ENCODE assay signal across 16 cellular contexts in the genomic region with DNA sequence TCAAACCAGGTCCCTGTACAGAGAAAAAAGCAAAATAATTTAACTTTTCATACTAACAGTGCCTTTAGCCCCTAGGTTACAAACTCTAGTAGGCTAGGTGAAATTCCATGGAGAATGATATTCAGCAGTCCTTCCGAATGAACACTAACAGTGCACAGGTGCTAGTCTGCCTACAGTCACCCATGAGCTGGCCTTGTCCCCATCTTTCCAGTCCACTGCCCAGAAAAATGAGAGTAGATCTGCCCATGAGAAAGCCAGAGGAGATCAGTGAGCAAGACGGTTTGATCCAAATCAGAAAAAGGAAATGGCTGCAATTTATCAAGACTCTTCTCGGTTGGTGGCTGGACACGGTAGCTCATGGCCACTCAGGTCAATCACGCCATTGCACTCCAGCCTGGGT.
DNase-seq lines count a peak whose midpoint lies in the region; TF ChIP-seq lines count a peak whose summit lies in the region.
"Had no signal": no experiment of that assay in that cellular context is flagged by ENCODE, and none has a peak within 500 bp of the region (broad histone marks: within the 10 kb centered on the region; RNA-seq: fewer than 3 reads in every experiment).

No MANE protein-coding gene starts in this region.

- H3K18ac ChIP-seq in trophoblast cell (ENCODE audit: low read length): no peak overlapping the region

- DNase-seq in G401 (ENCODE audit: low spot score) (peak; percentile 73), cerebellum (ENCODE audit: low spot score) (peak; percentile 45), trophoblast cell (no peak), A172 (ENCODE audit: low spot score) (no peak), smooth muscle cell (lab: John Stamatoyannopoulos, UW; ENCODE audit: unreplicated experiment) (no peak)
- DNase-seq: ACHN; BE2C; Caco-2; Calu3; CD4-positive, alpha-beta T cell; CD8-positive, alpha-beta T cell; DMS79 treated with DMSO at 0.1 percent for 48 hours; GDM1 had no signal

- no peak overlapping the region for H2BK12ac ChIP-seq in trophoblast cell (ENCODE audit: low read length)

- H3K9ac ChIP-seq in trophoblast cell (ENCODE audit: low read length) (no peak overlapping the region), smooth muscle cell (ENCODE audit: low read depth) (no peak overlapping the region)
- H3K9ac ChIP-seq: BLaER1 had no signal

- H3K36me3 ChIP-seq in trophoblast cell (ENCODE audit: control insufficient read depth in 1 of 2, insufficient read depth in 2 of 2, low read length in 2 of 2) (no peaks in the 10 kb centered on the region), smooth muscle cell (ENCODE audit: low read depth) (no peaks in the 10 kb centered on the region)
- H3K36me3 ChIP-seq: BE2C, BLaER1 had no signal

- no peak overlapping the region for H2AFZ ChIP-seq in trophoblast cell (ENCODE audit: insufficient read depth, low read length, poor library complexity)
- H2AFZ ChIP-seq in smooth muscle cell (ENCODE audit: low read depth): no peak overlapping the region

- no peak for TF ChIP-seq CTCF in smooth muscle cell (IDR thresholded peaks at IDR 0.05; ENCODE audit: borderline replicate concordance, insufficient read depth, poor library complexity, severe bottlenecking)

- H3K27me3 ChIP-seq in trophoblast cell (ENCODE audit: insufficient read depth, low read length) (no peaks in the 10 kb centered on the region), smooth muscle cell (ENCODE audit: low read depth) (no peaks in the 10 kb centered on the region)
- H3K27me3 ChIP-seq: BE2C, BLaER1 had no signal

- H3K4me3 ChIP-seq in trophoblast cell (ENCODE audit: low read depth, low read length): no peak overlapping the region
- no peak overlapping the region for H3K4me3 ChIP-seq in smooth muscle cell
- H3K4me3 ChIP-seq: BLaER1, GM12878 had no signal

- H4K12ac ChIP-seq in trophoblast cell (ENCODE audit: low read depth, low read length): no peak overlapping the region

- no CpG with 5 or more reads among the region's 5 CpGs for WGBS in trophoblast cell (ENCODE audit: extremely low coverage, insufficient coverage, insufficient read length)
- WGBS in smooth muscle cell (ENCODE audit: low lambda C conversion rate): 98% methylated on average over 5 of the region's 5 CpGs

- H2AK5ac ChIP-seq in trophoblast cell (ENCODE audit: low read length): no peak overlapping the region

- no peaks in the 10 kb centered on the region for H3K79me1 ChIP-seq in trophoblast cell (ENCODE audit: low read length)

- H3K27ac ChIP-seq in trophoblast cell (ENCODE audit: low read depth, low read length) (no peak overlapping the region), smooth muscle cell (ENCODE audit: low read depth) (no peak overlapping the region)
- H3K27ac ChIP-seq: 22Rv1, BLaER1 had no signal

- H3K23ac ChIP-seq in trophoblast cell (ENCODE audit: low read length): peak overlapping the region; percentile 57

- H4K91ac ChIP-seq in trophoblast cell (ENCODE audit: low read depth, low read length): no peak overlapping the region

- peaks cover 11% of the 10 kb centered on the region for H3F3A ChIP-seq in smooth muscle cell (ENCODE audit: low read depth)

- no peak overlapping the region for H4K8ac ChIP-seq in trophoblast cell (ENCODE audit: low read depth, low read length)

- no peaks in the 10 kb centered on the region for H3K9me3 ChIP-seq in trophoblast cell (ENCODE audit: insufficient read depth, low read depth, low read length)
- no peaks in the 10 kb centered on the region for H3K9me3 ChIP-seq in smooth muscle cell (replicated peaks; ENCODE audit: low read depth)
- H3K9me3 ChIP-seq: BE2C, Caco-2 had no signal

- H3K14ac ChIP-seq in trophoblast cell (ENCODE audit: low read length): no peak overlapping the region

- no peak overlapping the region for H2BK120ac ChIP-seq in trophoblast cell (ENCODE audit: insufficient read depth, low read length, poor library complexity)

- in situ Hi-C loops in G401 (cut with HindIII; ENCODE audit: low sequenced_read_pairs): no loop called here

- no peak overlapping the region for H2BK5ac ChIP-seq in trophoblast cell (ENCODE audit: low read depth, low read length, poor library complexity)

- no peak overlapping the region for H3K4me2 ChIP-seq in trophoblast cell (ENCODE audit: low read length)
- H3K4me2 ChIP-seq in smooth muscle cell: no peak overlapping the region
- H3K4me2 ChIP-seq: BLaER1 had no signal

- no peak overlapping the region for H3K4ac ChIP-seq in trophoblast cell (ENCODE audit: low read depth, low read length)

- H3K79me2 ChIP-seq in trophoblast cell (ENCODE audit: control insufficient read depth, insufficient read depth, low read length, poor library complexity) (no peaks in the 10 kb centered on the region), smooth muscle cell (ENCODE audit: low read depth) (no peaks in the 10 kb centered on the region)

- H3K4me1 ChIP-seq in trophoblast cell (ENCODE audit: control insufficient read depth in 1 of 2, insufficient read depth in 2 of 2, low read length in 2 of 2) (no peaks in the 10 kb centered on the region), smooth muscle cell (ENCODE audit: low read depth) (peaks cover 16% of the 10 kb centered on the region)
- H3K4me1 ChIP-seq: BE2C, BLaER1, Caco-2 had no signal

- H4K20me1 ChIP-seq in smooth muscle cell (ENCODE audit: low read depth): no peaks in the 10 kb centered on the region
- H4K20me1 ChIP-seq: BLaER1 had no signal

Comparison
In these comparisons a context has a peak if more than half of its experiments do, and no peak if none do; other contexts are left out.
1. DNase-seq: peak in G401 (single experiment) and cerebellum (single experiment); none in trophoblast cell (0 of 2), A172 (single experiment) and smooth muscle cell (single experiment).